14 cellular contexts compared by ENCODE assay signal in genomic region chr5:132474131-132474723, GRCh38. TPM values are rescaled to one million over a fixed set of nuclear protein-coding genes. Genes with fewer than 3 reads are reported as not detected.
A peak's percentile ranks its signal among the peaks of the same experiment; 100 is the strongest.
DNase-seq lines count a peak whose midpoint lies in the region; ATAC-seq and TF ChIP-seq lines count a peak whose summit lies in the region.
"Had no signal": no experiment of that assay in that cellular context is flagged by ENCODE, and none has a peak within 500 bp of the region (broad histone marks: within the 10 kb centered on the region; RNA-seq: fewer than 3 reads in every experiment).

No MANE protein-coding gene starts in this region.

- H3K27me3 ChIP-seq in right atrium auricular region = no peaks in the 10 kb centered on the region
- H3K27me3 ChIP-seq in muscle layer of colon (ENCODE audit: control insufficient read depth in 1 of 2, insufficient read depth in 2 of 2, low read length in 2 of 2) = no peaks in the 10 kb centered on the region
- H3K27me3 ChIP-seq in vagina = no peaks in the 10 kb centered on the region
- H3K27me3 ChIP-seq: uterus had no signal

- H3K36me3 Mint-ChIP-seq in activated T-cell treated with anti-CD3 and anti-CD28 coated beads, Interleukin-2, amount 50 U/mL, for 72 hours (ENCODE audit: insufficient read depth in 2 of 2) = peaks cover 0 to 3% of the 10 kb centered on the region in 2 donors

- H3K9me3 Mint-ChIP-seq in activated T-cell treated with anti-CD3 and anti-CD28 coated beads, Interleukin-2, amount 50 U/mL, for 72 hours = no peaks in the 10 kb centered on the region

- H3K9ac ChIP-seq in muscle layer of colon (ENCODE audit: low read length) = no peak overlapping the region

- peaks cover 81% of the 10 kb centered on the region for H3K4me1 Mint-ChIP-seq in activated T-cell treated with anti-CD3 and anti-CD28 coated beads, Interleukin-2, amount 50 U/mL, for 72 hours (ENCODE audit: low read depth)

- no peak overlapping the region for H3K27ac ChIP-seq in right atrium auricular region
- peak overlapping the region; percentile 47 for H3K27ac ChIP-seq in muscle layer of colon (ENCODE audit: low read depth, low read length)
- peak overlapping the region; percentile 21 for H3K27ac ChIP-seq in vagina
- H3K27ac ChIP-seq: epithelial cell of prostate had no signal

- DNase-seq in left cardiac atrium (peak; percentile 12), right atrium auricular region (ENCODE audit: low spot score) (no peak), vagina (ENCODE audit: extremely low spot score in 2 of 2) (no peak), dermis blood vessel endothelial cell (no peak), DMS53 (lab: John Stamatoyannopoulos, UW) (no peak)
- peak in 1 of 2 donors; percentile 5 for DNase-seq in activated T-cell treated with anti-CD3 and anti-CD28 coated beads, Interleukin-2, amount 50 U/mL, for 72 hours
- DNase-seq: AML-193, NCI-H1417 treated with DMSO at 0.1 percent for 48 hours, NCI-H774 had no signal

- H3K9me3 ChIP-seq in right atrium auricular region (no peaks in the 10 kb centered on the region), muscle layer of colon (ENCODE audit: low read length) (no peaks in the 10 kb centered on the region), vagina (no peaks in the 10 kb centered on the region)
- H3K9me3 ChIP-seq: mucosa of descending colon, uterus had no signal

- intact Hi-C loops in left cardiac atrium (cut with DNase I) = no loop called here
- intact Hi-C loops in vagina (cut with DNase I) = no loop called here

- peaks cover 0 to 64% of the 10 kb centered on the region in 2 donors for H3K4me1 ChIP-seq in right atrium auricular region
- H3K4me1 ChIP-seq in muscle layer of colon (ENCODE audit: insufficient read depth, low read length) = peaks cover 31% of the 10 kb centered on the region
- H3K4me1 ChIP-seq in vagina = peaks cover 58% of the 10 kb centered on the region
- H3K4me1 ChIP-seq: uterus had no signal

- TF ChIP-seq CTCF in right atrium auricular region (IDR thresholded peaks at IDR 0.05) (no peak), vagina (IDR thresholded peaks at IDR 0.05) (no peak)

- H3K36me3 ChIP-seq in right atrium auricular region (no peaks in the 10 kb centered on the region), muscle layer of colon (ENCODE audit: insufficient read depth, low read length) (peaks cover 14% of the 10 kb centered on the region), vagina (no peaks in the 10 kb centered on the region)
- H3K36me3 ChIP-seq: uterus had no signal

- peak overlapping the region in 1 of 2 donors; percentile 23 for H3K4me3 Mint-ChIP-seq in activated T-cell treated with anti-CD3 and anti-CD28 coated beads, Interleukin-2, amount 50 U/mL, for 72 hours

- ATAC-seq in left cardiac atrium = no peak
- no peak for ATAC-seq in activated T-cell treated with anti-CD3 and anti-CD28 coated beads, Interleukin-2, amount 50 U/mL, for 72 hours (replicated peaks in 1 of 2)
- ATAC-seq in HG03520 (IDR thresholded peaks at IDR 0.05; ENCODE audit: unreplicated experiment) = no peak

- H3K27me3 Mint-ChIP-seq in activated T-cell treated with anti-CD3 and anti-CD28 coated beads, Interleukin-2, amount 50 U/mL, for 72 hours (ENCODE audit: low read depth) = no peaks in the 10 kb centered on the region

- no peak overlapping the region for H3K4me3 ChIP-seq in right atrium auricular region
- H3K4me3 ChIP-seq in muscle layer of colon (ENCODE audit: low read depth in 1 of 2, low read length in 2 of 2) = no peak overlapping the region
- no peak overlapping the region for H3K4me3 ChIP-seq in vagina
- H3K4me3 ChIP-seq: mucosa of descending colon, uterus had no signal

- no peak for TF ChIP-seq POLR2A in vagina (IDR thresholded peaks at IDR 0.05)

- H3K27ac Mint-ChIP-seq in activated T-cell treated with anti-CD3 and anti-CD28 coated beads, Interleukin-2, amount 50 U/mL, for 72 hours = peak overlapping the region; percentile 94

RNA-seq across cellular contexts. Expression of gene IRF1, which starts 16.3 kb away (rescaled TPM):
- total RNA-seq in left cardiac atrium (10 to 100 TPM; 11.8 to 21.4 TPM), right atrium auricular region (10 to 100 TPM; 10.1 to 15.8 TPM), vagina (49.8 TPM), dermis blood vessel endothelial cell (26.4 TPM in 2 replicates)
- 100 to 1,000 TPM; 212 to 226 TPM for total RNA-seq in activated T-cell treated with anti-CD3 and anti-CD28 coated beads, Interleukin-2, amount 50 U/mL, for 72 hours

Comparison
In these comparisons a context has a peak if more than half of its experiments do, and no peak if none do; other contexts are left out.
1. H3K27ac ChIP-seq: peak in muscle layer of colon (single experiment) and vagina (single experiment); none in right atrium auricular region (0 of 2).